Comparison of ENCODE assay signal across 1 cellular context in genomic region chr3:64276131-64276530, GRCh38.
TF ChIP-seq lines count a peak whose summit lies in the region.

No MANE protein-coding gene starts in this region.

TF ChIP-seq in GM12878, 131 proteins besides CTCF, POLR2A, EP300 and RAD21:
- TF ChIP-seq E2F8 (IDR thresholded peaks at IDR 0.05; ENCODE audit: low read depth, partially characterized antibody) (no peak), NFXL1 (IDR thresholded peaks at IDR 0.05; ENCODE audit: borderline replicate concordance) (peak; percentile 16; the same call in 1 of the 2 replicates)
